ENCODE assay signal across 2 cellular contexts in genomic region chr15:48306639-48307038, GRCh38.
A peak's percentile ranks its signal among the peaks of the same experiment; 100 is the strongest.
TF ChIP-seq lines count a peak whose summit lies in the region.

No MANE protein-coding gene starts in this region.

TF ChIP-seq in GM23338, 12 proteins besides CTCF, POLR2A, EP300 and RAD21:
- no peak for TF ChIP-seq CREB1 (CRISPR knock-in tag; IDR thresholded peaks at IDR 0.05; ENCODE audit: low read depth)
- TF ChIP-seq STAT1 (IDR thresholded peaks at IDR 0.05; ENCODE audit: unreplicated experiment) = no peak
- TF ChIP-seq NANOG (IDR thresholded peaks at IDR 0.05; ENCODE audit: borderline replicate concordance) = no peak
- TF ChIP-seq POLR2AphosphoS5 (IDR thresholded peaks at IDR 0.05; ENCODE audit: low read depth) = no peak
- TF ChIP-seq JUNB (IDR thresholded peaks at IDR 0.05; ENCODE audit: unreplicated experiment) = no peak
- TF ChIP-seq, protein P1, sequence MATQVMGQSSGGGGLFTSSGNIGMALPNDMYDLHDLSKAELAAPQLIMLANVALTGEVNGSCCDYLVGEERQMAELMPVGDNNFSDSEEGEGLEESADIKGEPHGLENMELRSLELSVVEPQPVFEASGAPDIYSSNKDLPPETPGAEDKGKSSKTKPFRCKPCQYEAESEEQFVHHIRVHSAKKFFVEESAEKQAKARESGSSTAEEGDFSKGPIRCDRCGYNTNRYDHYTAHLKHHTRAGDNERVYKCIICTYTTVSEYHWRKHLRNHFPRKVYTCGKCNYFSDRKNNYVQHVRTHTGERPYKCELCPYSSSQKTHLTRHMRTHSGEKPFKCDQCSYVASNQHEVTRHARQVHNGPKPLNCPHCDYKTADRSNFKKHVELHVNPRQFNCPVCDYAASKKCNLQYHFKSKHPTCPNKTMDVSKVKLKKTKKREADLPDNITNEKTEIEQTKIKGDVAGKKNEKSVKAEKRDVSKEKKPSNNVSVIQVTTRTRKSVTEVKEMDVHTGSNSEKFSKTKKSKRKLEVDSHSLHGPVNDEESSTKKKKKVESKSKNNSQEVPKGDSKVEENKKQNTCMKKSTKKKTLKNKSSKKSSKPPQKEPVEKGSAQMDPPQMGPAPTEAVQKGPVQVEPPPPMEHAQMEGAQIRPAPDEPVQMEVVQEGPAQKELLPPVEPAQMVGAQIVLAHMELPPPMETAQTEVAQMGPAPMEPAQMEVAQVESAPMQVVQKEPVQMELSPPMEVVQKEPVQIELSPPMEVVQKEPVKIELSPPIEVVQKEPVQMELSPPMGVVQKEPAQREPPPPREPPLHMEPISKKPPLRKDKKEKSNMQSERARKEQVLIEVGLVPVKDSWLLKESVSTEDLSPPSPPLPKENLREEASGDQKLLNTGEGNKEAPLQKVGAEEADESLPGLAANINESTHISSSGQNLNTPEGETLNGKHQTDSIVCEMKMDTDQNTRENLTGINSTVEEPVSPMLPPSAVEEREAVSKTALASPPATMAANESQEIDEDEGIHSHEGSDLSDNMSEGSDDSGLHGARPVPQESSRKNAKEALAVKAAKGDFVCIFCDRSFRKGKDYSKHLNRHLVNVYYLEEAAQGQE (IDR thresholded peaks at IDR 0.05; ENCODE audit: unreplicated experiment) = no peak
- TF ChIP-seq, protein P2, sequence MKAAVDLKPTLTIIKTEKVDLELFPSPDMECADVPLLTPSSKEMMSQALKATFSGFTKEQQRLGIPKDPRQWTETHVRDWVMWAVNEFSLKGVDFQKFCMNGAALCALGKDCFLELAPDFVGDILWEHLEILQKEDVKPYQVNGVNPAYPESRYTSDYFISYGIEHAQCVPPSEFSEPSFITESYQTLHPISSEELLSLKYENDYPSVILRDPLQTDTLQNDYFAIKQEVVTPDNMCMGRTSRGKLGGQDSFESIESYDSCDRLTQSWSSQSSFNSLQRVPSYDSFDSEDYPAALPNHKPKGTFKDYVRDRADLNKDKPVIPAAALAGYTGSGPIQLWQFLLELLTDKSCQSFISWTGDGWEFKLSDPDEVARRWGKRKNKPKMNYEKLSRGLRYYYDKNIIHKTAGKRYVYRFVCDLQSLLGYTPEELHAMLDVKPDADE (IDR thresholded peaks at IDR 0.05) = no peak
- TF ChIP-seq EZH2 (IDR thresholded peaks at IDR 0.05; ENCODE audit: low read depth, unreplicated experiment) = no peak
- TF ChIP-seq EZH2phosphoT487 (IDR thresholded peaks at IDR 0.05; ENCODE audit: unreplicated experiment) = no peak
- no peak for TF ChIP-seq ZNF462 (CRISPR knock-in tag; IDR thresholded peaks at IDR 0.05)
- TF ChIP-seq ZNF114 (CRISPR knock-in tag; IDR thresholded peaks at IDR 0.05) = no peak
- no peak for TF ChIP-seq ZNF331 (CRISPR knock-in tag; IDR thresholded peaks at IDR 0.05; ENCODE audit: low read depth)

TF ChIP-seq in H1, 55 proteins besides CTCF, POLR2A, EP300 and RAD21:
- no peak for TF ChIP-seq SP4 (IDR thresholded peaks at IDR 0.05; ENCODE audit: low read length)
- TF ChIP-seq TEAD4 (IDR thresholded peaks at IDR 0.05; ENCODE audit: low read depth, low read length) = 0 out of 2 replicates have a peak, but pooled peaks have one; percentile 55
